Comparison of ENCODE assay signal across 9 cellular contexts in the genomic region with DNA sequence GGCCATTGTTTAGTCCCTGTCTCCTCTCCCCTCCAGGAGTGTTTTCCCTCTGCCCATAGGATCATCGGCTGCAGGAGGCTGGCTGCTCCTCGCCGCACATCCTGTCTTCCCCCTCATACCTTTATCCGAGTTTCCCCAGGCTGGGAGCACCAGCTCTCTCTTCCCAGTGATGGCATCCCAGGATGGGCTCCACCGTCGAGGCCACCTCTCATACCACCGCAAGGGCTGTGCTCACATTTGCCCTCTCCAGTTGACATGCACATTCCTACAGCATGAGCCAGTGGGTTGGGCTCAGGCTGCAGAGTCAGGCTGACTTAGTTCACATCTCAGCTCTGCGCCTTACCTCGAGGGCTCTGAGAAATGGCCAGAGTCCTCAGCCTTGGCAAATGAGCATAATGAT. TPM values are rescaled to one million over a fixed set of nuclear protein-coding genes. Genes with fewer than 3 reads are reported as not detected.
A peak's percentile ranks its signal among the peaks of the same experiment; 100 is the strongest.
DNase-seq lines count a peak whose midpoint lies in the region; ATAC-seq and TF ChIP-seq lines count a peak whose summit lies in the region.
"Had no signal": no experiment of that assay in that cellular context is flagged by ENCODE, and none has a peak within 500 bp of the region (broad histone marks: within the 10 kb centered on the region; RNA-seq: fewer than 3 reads in every experiment).

No MANE protein-coding gene starts in this region.

- DNase-seq in T-helper 2 cell treated with Interferon-gamma antibody and Interleukin-4, amounts not matched to agents 5 μg/mL and 100 μg/mL, for 36 hours (ENCODE audit: low spot score), result no peak
- DNase-seq in T-helper 2 cell, result no peak
- DNase-seq in RPMI7951 (ENCODE audit: low read depth), result peak; percentile 84
- DNase-seq in fibroblast of mammary gland (ENCODE audit: low read depth), result peak; percentile 67
- peak; percentile 3 for DNase-seq in smooth muscle cell of the brain vasculature (ENCODE audit: low read depth, low spot score)
- DNase-seq in NCI-H187 (lab: John Stamatoyannopoulos, UW), result no peak
- DNase-seq in globus pallidus (ENCODE audit: low spot score), result no peak
- DNase-seq: stimulated activated naive B cell treated with anti-CD40 and anti-IgM and Interleukin-4, amounts not matched to agents 10 μg/mL and 1 μg/mL and 100 μg/mL, for 72 hours had no signal

- H3K27ac Mint-ChIP-seq in T-helper 2 cell treated with Interferon-gamma antibody and Interleukin-4, amounts not matched to agents 5 μg/mL and 100 μg/mL, for 36 hours, result no peak overlapping the region
- H3K27ac Mint-ChIP-seq: stimulated activated naive B cell treated with anti-CD40 and anti-IgM and Interleukin-4, amounts not matched to agents 10 μg/mL and 1 μg/mL and 100 μg/mL, for 72 hours had no signal

- H3K4me3 Mint-ChIP-seq in T-helper 2 cell treated with Interferon-gamma antibody and Interleukin-4, amounts not matched to agents 5 μg/mL and 100 μg/mL, for 36 hours, result peak overlapping the region; percentile 58
- H3K4me3 Mint-ChIP-seq: stimulated activated naive B cell treated with anti-CD40 and anti-IgM and Interleukin-4, amounts not matched to agents 10 μg/mL and 1 μg/mL and 100 μg/mL, for 72 hours had no signal

- ATAC-seq in HG03354 (IDR thresholded peaks at IDR 0.05; ENCODE audit: poor library complexity, severe bottlenecking, unreplicated experiment), result no peak
- ATAC-seq: stimulated activated naive B cell treated with anti-CD40 and anti-IgM and Interleukin-4, amounts not matched to agents 10 μg/mL and 1 μg/mL and 100 μg/mL, for 72 hours had no signal

- H3K4me1 Mint-ChIP-seq in T-helper 2 cell treated with Interferon-gamma antibody and Interleukin-4, amounts not matched to agents 5 μg/mL and 100 μg/mL, for 36 hours (ENCODE audit: low read depth), result peaks cover 55% of the 10 kb centered on the region

- no peaks in the 10 kb centered on the region for H3K27me3 Mint-ChIP-seq in T-helper 2 cell treated with Interferon-gamma antibody and Interleukin-4, amounts not matched to agents 5 μg/mL and 100 μg/mL, for 36 hours (ENCODE audit: low read depth)
- H3K27me3 Mint-ChIP-seq: stimulated activated naive B cell treated with anti-CD40 and anti-IgM and Interleukin-4, amounts not matched to agents 10 μg/mL and 1 μg/mL and 100 μg/mL, for 72 hours had no signal

- H3K4me3 ChIP-seq in fibroblast of mammary gland (ENCODE audit: control insufficient read depth, low read depth, low read length), result no peak overlapping the region

- no peak for TF ChIP-seq CTCF in fibroblast of mammary gland (conservative IDR thresholded peaks at IDR 0.05; ENCODE audit: control insufficient read depth, insufficient read depth, low read depth, low read length)

- no peaks in the 10 kb centered on the region for H3K9me3 Mint-ChIP-seq in T-helper 2 cell treated with Interferon-gamma antibody and Interleukin-4, amounts not matched to agents 5 μg/mL and 100 μg/mL, for 36 hours
- H3K9me3 Mint-ChIP-seq: stimulated activated naive B cell treated with anti-CD40 and anti-IgM and Interleukin-4, amounts not matched to agents 10 μg/mL and 1 μg/mL and 100 μg/mL, for 72 hours had no signal

- H3K36me3 Mint-ChIP-seq in T-helper 2 cell treated with Interferon-gamma antibody and Interleukin-4, amounts not matched to agents 5 μg/mL and 100 μg/mL, for 36 hours (ENCODE audit: low read depth), result no peaks in the 10 kb centered on the region
- H3K36me3 Mint-ChIP-seq: stimulated activated naive B cell treated with anti-CD40 and anti-IgM and Interleukin-4, amounts not matched to agents 10 μg/mL and 1 μg/mL and 100 μg/mL, for 72 hours had no signal

RNA-seq across cellular contexts. Expression of a gene that starts 12.1 kb away (rescaled TPM):
- total RNA-seq in RPMI7951 (2014; rRNA removed; shearing (Covaris generic)), result 3.9 and 7.6 TPM in 2 replicates

RNA-seq across cellular contexts. Expression of a gene that starts 46.0 kb away (rescaled TPM):
- total RNA-seq in RPMI7951 (2014; rRNA removed; shearing (Covaris generic)), result 68.6 and 72.7 TPM in 2 replicates

RNA-seq across cellular contexts. Expression of a gene that starts 52.2 kb away (rescaled TPM):
- 15.3 and 17.5 TPM in 2 replicates for total RNA-seq in RPMI7951 (2014; rRNA removed; shearing (Covaris generic))

Comparison
In these comparisons a context has a peak if more than half of its experiments do, and no peak if none do; other contexts are left out.
1. DNase-seq: peak in RPMI7951 (single experiment), fibroblast of mammary gland (single experiment) and smooth muscle cell of the brain vasculature (single experiment); none in T-helper 2 cell treated with Interferon-gamma antibody and Interleukin-4, amounts not matched to agents 5 μg/mL and 100 μg/mL, for 36 hours (single experiment), T-helper 2 cell (0 of 5), NCI-H187 (0 of 2) and globus pallidus (single experiment).